In the genomic region with DNA sequence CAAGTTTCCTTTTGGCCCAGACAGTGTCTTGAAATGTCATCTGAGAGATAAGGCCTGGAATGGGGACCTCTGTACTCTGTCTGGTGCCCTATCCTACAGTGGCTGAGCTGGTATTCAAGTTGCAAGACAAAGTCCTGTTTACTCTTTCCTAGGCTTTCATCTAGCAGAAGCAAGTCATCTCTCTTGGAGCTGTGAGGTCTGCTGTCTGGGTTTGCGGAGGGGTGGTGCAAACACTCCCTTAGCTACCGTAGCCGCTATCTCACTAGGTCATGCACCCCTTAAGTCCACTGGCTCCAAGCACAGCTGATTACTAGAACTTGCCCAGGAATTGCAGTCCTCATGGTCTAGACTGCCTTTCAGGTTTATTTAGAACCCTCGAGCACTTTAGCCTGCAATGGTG, we compare ENCODE assay signal across 21 cellular contexts.
"Had no signal": no experiment of that assay in that cellular context is flagged by ENCODE, and none has a peak within 500 bp of the region (broad histone marks: within the 10 kb centered on the region; RNA-seq: fewer than 3 reads in every experiment).

No MANE protein-coding gene starts in this region.

- DNase-seq: dorsolateral prefrontal cortex; effector CD4-positive, alpha-beta T cell; left cardiac atrium; left lung; mesenchymal stem cell; midbrain; naive thymus-derived CD8-positive, alpha-beta T cell; nephron progenitor cell; nucleus accumbens; sigmoid colon; spleen; stimulated activated CD4-positive, alpha-beta T cell treated with anti-CD3 and anti-CD28 coated beads, Interleukin-4, amount 100 ng/mL, for 4 hours; stimulated activated naive CD8-positive, alpha-beta T cell treated with anti-CD3 and anti-CD28 coated beads, Interleukin-15, Interleukin-2, amounts not matched to agents 100 U/mL and 50 U/mL, for 24 hours; substantia nigra; testis; tibial artery had no signal

- H3K27ac ChIP-seq: dorsolateral prefrontal cortex, left lung, prostate gland, right atrium auricular region, sigmoid colon, spleen, testis, tibial artery had no signal

- H3K4me3 ChIP-seq: dorsolateral prefrontal cortex, left lung, prostate gland, right atrium auricular region, sigmoid colon, spleen, testis, tibial artery had no signal

- H3K27me3 ChIP-seq: dorsolateral prefrontal cortex, left lung, right atrium auricular region, sigmoid colon, spleen, testis, tibial artery had no signal

- FAIRE-seq: colon, frontal cortex had no signal

- H3K4me1 ChIP-seq: left lung, prostate gland, right atrium auricular region, sigmoid colon, spleen, testis, tibial artery had no signal

- H3K36me3 ChIP-seq: left lung, prostate gland, right atrium auricular region, sigmoid colon, spleen, tibial artery had no signal

- ATAC-seq: left cardiac atrium; left lung; naive thymus-derived CD8-positive, alpha-beta T cell; stimulated activated memory B cell treated with anti-CD40 and anti-IgM and Interleukin-4, amounts not matched to agents 10 μg/mL and 1 μg/mL and 100 μg/mL, for 72 hours; stimulated activated naive CD8-positive, alpha-beta T cell treated with anti-CD3 and anti-CD28 coated beads, Interleukin-15, Interleukin-2, amounts not matched to agents 100 U/mL and 50 U/mL, for 24 hours had no signal
